ENCODE assay signal across 8 cellular contexts in the genomic region with DNA sequence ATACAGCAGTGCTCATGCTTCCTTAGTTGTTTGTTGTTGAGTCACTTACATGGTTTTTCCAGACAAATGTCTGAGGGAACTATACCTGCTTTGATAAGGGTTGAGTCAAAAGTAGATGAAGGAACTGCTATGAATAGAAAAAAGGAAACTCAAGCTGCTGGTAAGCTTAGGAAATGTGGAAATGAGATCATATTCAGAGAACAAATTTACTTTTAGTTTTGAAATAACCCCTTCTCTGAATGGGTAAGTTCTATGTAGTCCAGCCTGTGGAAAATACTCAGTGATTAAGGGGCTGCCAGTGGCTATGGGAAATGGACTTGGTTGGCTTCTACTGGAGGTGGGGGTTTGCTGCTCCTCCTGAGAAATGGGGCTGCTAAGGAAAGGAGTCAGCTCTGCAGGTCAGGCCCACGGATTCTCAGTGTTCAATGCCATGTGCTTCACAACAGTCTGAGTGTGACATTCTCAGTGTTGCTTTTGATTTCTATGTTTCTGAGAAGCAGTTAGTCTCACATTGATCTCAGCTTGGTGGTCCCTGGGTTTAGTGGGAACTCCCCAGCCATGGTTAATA. TPM values are rescaled to one million over a fixed set of nuclear protein-coding genes. Genes with fewer than 3 reads are reported as not detected.
DNase-seq lines count a peak whose midpoint lies in the region; ATAC-seq, FAIRE-seq and TF ChIP-seq lines count a peak whose summit lies in the region.

No MANE protein-coding gene starts in this region.

- intact Hi-C loops in HepG2 (cut with micrococcal nuclease; ENCODE audit: unreplicated experiment): no loop called here

- BruUV-seq in HepG2 (replicated peaks; lab: Mats Ljungman, UMichigan): no TSS peak

- peaks cover 65% of the 10 kb centered on the region for H3K4me1 ChIP-seq in HepG2 (ENCODE audit: insufficient read depth, low read length)

- no peaks in the 10 kb centered on the region for H4K20me1 ChIP-seq in HepG2 (ENCODE audit: insufficient read depth, low read length)

- H3K9ac ChIP-seq in HepG2 (ENCODE audit: insufficient read depth, low read depth, low read length): no peak overlapping the region

- in situ Hi-C loops in HepG2 (cut with HindIII; ENCODE audit: extremely low pct_ligation_motif_present, low pct_unique_long_range_greater_than_20kb): no loop called here

- 63% methylated on average over 1 of the region's 1 CpG for WGBS in HepG2 (ENCODE audit: low lambda C conversion rate)

- TF ChIP-seq EP300 in HepG2 (IDR thresholded peaks at IDR 0.05; ENCODE audit: low read depth in 2 of 2, low read length in 2 of 2) (no peak), HepG2 (CRISPR knock-in tag; IDR thresholded peaks at IDR 0.05; ENCODE audit: borderline replicate concordance) (no peak)

- POLR2A ChIA-PET in HepG2 (lab: Yijun Ruan, JAX): interaction anchor here (7.9 kb wide), 1 partner anchor 9 kb away, joined by 128 read pairs; no protein-coding TSS in a partner anchor

- CTCF ChIA-PET in HepG2 (lab: Yijun Ruan, JAX; ENCODE audit: low intra/inter-chr PET ratio, low total read pairs): no interaction called here

- DNase-seq in stimulated activated naive CD4-positive, alpha-beta T cell treated with Interleukin-2 at 50 U/mL for 16 hours (lab: John Stamatoyannopoulos, UW): peak; percentile 64
- DNase-seq in stimulated activated naive CD4-positive, alpha-beta T cell (lab: John Stamatoyannopoulos, UW): no peak
- DNase-seq in activated T-cell treated with anti-CD3 and anti-CD28 coated beads for 4 hours (peak; percentile 8), HepG2 (ENCODE audit: low spot score) (peak; percentile 54), substantia nigra (lab: John Stamatoyannopoulos, UW) (no peak), NCI-H1436 treated with DMSO at 0.1 percent for 48 hours (lab: John Stamatoyannopoulos, UW) (no peak), DMS 273 treated with DMSO at 0.1 percent for 48 hours (lab: John Stamatoyannopoulos, UW) (no peak)

- no peaks in the 10 kb centered on the region for H3K79me2 ChIP-seq in HepG2 (ENCODE audit: insufficient read depth, low read length)

- no peak for TF ChIP-seq POLR2A in HepG2 (IDR thresholded peaks at IDR 0.05; ENCODE audit: insufficient read depth in 1 of 2, low read depth in 2 of 2, low read length in 2 of 2)

- no peaks in the 10 kb centered on the region for H3K27me3 ChIP-seq in HepG2 (ENCODE audit: control insufficient read depth in 1 of 2, insufficient read depth in 2 of 2, low read length in 2 of 2)

- no peak for FAIRE-seq in HepG2 (lab: Jason Lieb, UNC)

- H3K9me3 ChIP-seq in HepG2 (ENCODE audit: low read length): no peaks in the 10 kb centered on the region

- no peak overlapping the region for H3K4me3 ChIP-seq in HepG2 (replicated peaks in 1 of 3; ENCODE audit: insufficient read depth in 1 of 3, low read depth in 2 of 3, low read length in 3 of 3)

- ATAC-seq in HG03457 (IDR thresholded peaks at IDR 0.05; ENCODE audit: unreplicated experiment): peak; percentile 52
- ATAC-seq in HepG2: no peak; the same call in 2 of the 3 replicates

- no peak overlapping the region for H3K4me2 ChIP-seq in HepG2 (ENCODE audit: low read depth, low read length)

- no peak overlapping the region for H2AFZ ChIP-seq in HepG2 (ENCODE audit: low read length)

- no peaks in the 10 kb centered on the region for H3K36me3 ChIP-seq in HepG2 (replicated peaks in 1 of 2; ENCODE audit: control insufficient read depth in 1 of 2, insufficient read depth in 2 of 2, low read length in 2 of 2)

- peak overlapping the region; percentile 21 for H3K27ac ChIP-seq in HepG2 (ENCODE audit: extremely low read length, insufficient read depth, low read length)
- H3K27ac ChIP-seq in substantia nigra (ENCODE audit: low read depth, low read length, poor library complexity, severe bottlenecking): peak overlapping the region; percentile 4

- TF ChIP-seq RAD21 in HepG2 (CRISPR knock-in tag; IDR thresholded peaks at IDR 0.05): no peak

- TF ChIP-seq CTCF in HepG2 (CRISPR knock-in tag; IDR thresholded peaks at IDR 0.05): no peak

TF ChIP-seq in HepG2, 621 proteins besides CTCF, POLR2A, EP300 and RAD21:
- TF ChIP-seq ZNF232 (CRISPR knock-in tag; IDR thresholded peaks at IDR 0.05; ENCODE audit: borderline replicate concordance) (peak; percentile 26; the same call in 1 of the 2 replicates), ZNF772 (CRISPR knock-in tag; IDR thresholded peaks at IDR 0.05) (no peak)

RNA-seq across cellular contexts. Expression of a gene that starts 47.7 kb away (rescaled TPM):
- total RNA-seq in HepG2 (2016; rRNA removed; fragmentation: Illumina TruSeq; extraction: Trizol): 63.8 and 71.9 TPM in 2 replicates
- total RNA-seq in HepG2 (2016; cell fraction: cytosol; rRNA removed; fragmentation: Illumina TruSeq; extraction: Trizol; ENCODE audit: low read depth): 27.6 and 30.6 TPM in 2 replicates
- total RNA-seq in HepG2 (2016; cell fraction: insoluble cytoplasmic fraction; rRNA removed; fragmentation: Illumina TruSeq; extraction: Trizol): 64.8 and 79.1 TPM in 2 replicates
- 27.3 and 28.0 TPM in 2 replicates for total RNA-seq in HepG2 (2016; cell fraction: membrane; rRNA removed; fragmentation: Illumina TruSeq; extraction: Trizol)
- 27.2 and 28.1 TPM in 2 replicates for total RNA-seq in HepG2 (2016; cell fraction: nucleus; rRNA removed; fragmentation: Illumina TruSeq; extraction: Trizol)
- 499 and 615 TPM in 2 replicates for polyA plus RNA-seq in HepG2 (2011; rRNA removed)
- polyA plus RNA-seq in HepG2 (2011; cell fraction: cytosol; rRNA removed): 393 and 503 TPM in 2 replicates
- 87.8 and 90.3 TPM in 2 replicates for polyA plus RNA-seq in HepG2 (2011; cell fraction: nucleus; rRNA removed)
- polyA plus RNA-seq in HepG2 (2012): 244 and 269 TPM in 2 replicates
- 25.5 and 30.2 TPM in 2 replicates for polyA plus RNA-seq in HepG2 (2016; cell fraction: cytosol; fragmentation: Illumina TruSeq; extraction: Trizol; ENCODE audit: low read depth)
- 107 and 117 TPM in 2 replicates for polyA plus RNA-seq in HepG2 (2016; cell fraction: insoluble cytoplasmic fraction; fragmentation: Illumina TruSeq; extraction: Trizol; ENCODE audit: low read depth)
- 23.9 and 28.1 TPM in 2 replicates for polyA plus RNA-seq in HepG2 (2016; cell fraction: membrane; fragmentation: Illumina TruSeq; extraction: Trizol; ENCODE audit: low read depth)
- polyA plus RNA-seq in HepG2 (2016; cell fraction: nucleus; fragmentation: Illumina TruSeq; extraction: Trizol; ENCODE audit: insufficient read depth, low read depth): 59.6 and 62.5 TPM in 2 replicates
- polyA minus RNA-seq in HepG2 (2011; rRNA and poly(A)+ RNA removed; ENCODE audit: low replicate concordance): 44.3 and 186 TPM in 2 replicates
- polyA minus RNA-seq in HepG2 (2011; cell fraction: cytosol; rRNA and poly(A)+ RNA removed): 49.7 and 65.5 TPM in 2 replicates
- 62.3 and 93.9 TPM in 2 replicates for polyA minus RNA-seq in HepG2 (2011; cell fraction: nucleus; rRNA and poly(A)+ RNA removed)

Comparison
In these comparisons a context has a peak if more than half of its experiments do, and no peak if none do; other contexts are left out.
1. DNase-seq: peak in stimulated activated naive CD4-positive, alpha-beta T cell treated with Interleukin-2 at 50 U/mL for 16 hours (single experiment), activated T-cell treated with anti-CD3 and anti-CD28 coated beads for 4 hours (single experiment) and HepG2 (single experiment); none in stimulated activated naive CD4-positive, alpha-beta T cell (0 of 6), substantia nigra (0 of 49), NCI-H1436 treated with DMSO at 0.1 percent for 48 hours (single experiment) and DMS 273 treated with DMSO at 0.1 percent for 48 hours (single experiment).